In the genomic region with DNA sequence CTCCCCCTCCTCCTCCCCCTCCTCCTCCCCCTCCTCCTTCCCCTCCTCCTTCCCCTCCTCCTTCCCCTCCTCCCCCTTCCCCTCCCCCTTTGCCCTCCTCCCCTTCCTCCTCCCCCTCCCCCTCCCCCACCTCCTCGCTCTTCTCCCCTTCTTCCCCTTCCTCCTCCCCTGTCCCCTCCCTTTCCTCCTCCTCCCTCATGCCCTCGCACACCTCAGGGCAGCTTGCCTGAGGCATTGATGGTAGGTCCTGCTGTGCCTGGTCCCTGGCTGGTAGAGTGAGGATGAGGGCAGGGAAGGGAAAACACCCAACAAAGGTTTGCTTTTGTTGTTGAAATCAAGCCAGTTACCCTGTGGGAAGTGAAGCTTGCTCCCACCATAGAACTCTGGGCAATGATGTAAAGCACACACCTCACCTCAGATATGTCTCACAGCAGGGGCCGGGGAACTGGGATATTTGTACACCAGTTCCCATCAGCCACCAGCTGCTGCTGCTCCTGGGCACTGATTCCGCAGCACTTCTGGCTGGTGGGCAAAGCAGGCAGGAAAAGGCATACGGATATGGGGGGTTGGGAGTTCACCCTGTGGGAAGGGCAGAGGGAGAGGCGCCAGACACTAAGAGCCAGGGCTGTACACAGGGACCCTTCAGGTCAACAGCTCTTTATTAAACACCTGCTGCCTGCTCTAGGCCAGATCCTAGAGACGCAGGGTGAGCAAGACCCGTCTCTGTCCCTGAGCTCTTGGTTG, we compare ENCODE assay signal across 17 cellular contexts. TPM values are rescaled to one million over a fixed set of nuclear protein-coding genes. Genes with fewer than 3 reads are reported as not detected.
DNase-seq lines count a peak whose midpoint lies in the region; TF ChIP-seq lines count a peak whose summit lies in the region.
"Had no signal": no experiment of that assay in that cellular context is flagged by ENCODE, and none has a peak within 500 bp of the region (broad histone marks: within the 10 kb centered on the region; RNA-seq: fewer than 3 reads in every experiment).

No MANE protein-coding gene starts in this region.

- H3K36me3 ChIP-seq in esophagus muscularis mucosa = no peaks in the 10 kb centered on the region
- H3K36me3 ChIP-seq: SJCRH30 had no signal

- H3K4me1 Mint-ChIP-seq in activated T-cell treated with anti-CD3 and anti-CD28 coated beads, Interleukin-2, amount 50 U/mL, for 24 hours (ENCODE audit: low read depth) = peaks cover 84% of the 10 kb centered on the region

- H3K27me3 Mint-ChIP-seq in activated T-cell treated with anti-CD3 and anti-CD28 coated beads, Interleukin-2, amount 50 U/mL, for 24 hours = no peaks in the 10 kb centered on the region

- intact Hi-C loops in esophagus muscularis mucosa (cut with DNase I) = no loop called here

- H3K9me3 Mint-ChIP-seq in activated T-cell treated with anti-CD3 and anti-CD28 coated beads, Interleukin-2, amount 50 U/mL, for 24 hours = no peaks in the 10 kb centered on the region

- no peak for TF ChIP-seq POLR2A in esophagus muscularis mucosa (IDR thresholded peaks at IDR 0.05; ENCODE audit: low read depth)

- peaks cover 12 to 18% (median 13%) of the 10 kb centered on the region in 4 donors for H3K4me1 ChIP-seq in esophagus muscularis mucosa
- H3K4me1 ChIP-seq: SJCRH30 had no signal

- peak; percentile 31 for DNase-seq in activated T-cell treated with anti-CD3 and anti-CD28 coated beads, Interleukin-2, amount 50 U/mL, for 24 hours
- DNase-seq in activated T-cell treated with anti-CD3 and anti-CD28 coated beads for 4 hours = no peak
- peak; percentile 79 for DNase-seq in NCI-H69 (lab: John Stamatoyannopoulos, UW)
- DNase-seq in esophagus muscularis mucosa (ENCODE audit: extremely low spot score) = peak; percentile 21
- no peak for DNase-seq in substantia nigra (lab: John Stamatoyannopoulos, UW)
- no peak for DNase-seq in glomerular visceral epithelial cell (ENCODE audit: extremely low spot score)
- DNase-seq in ureter (ENCODE audit: low spot score) = no peak
- DNase-seq in EL = no peak
- DNase-seq: activated effector memory CD4-positive, alpha-beta T cell treated with Interleukin-2 at 50 U/mL for 16 hours; central memory CD4-positive, alpha-beta T cell; DMS53; NCI-H1092; NCI-H774; nucleus accumbens; SJCRH30; stimulated activated CD4-positive, alpha-beta T cell treated with anti-CD3 and anti-CD28 coated beads, Interleukin-12 subunit alpha, Interleukin-12 subunit beta, amount 100 ng/mL, for 4 hours had no signal

- 61% methylated on average over 4 of the region's 8 CpGs for WGBS in esophagus muscularis mucosa

- H3K27me3 ChIP-seq in esophagus muscularis mucosa = no peaks in the 10 kb centered on the region
- H3K27me3 ChIP-seq: SJCRH30 had no signal

- H3K27ac ChIP-seq in esophagus muscularis mucosa (replicated peaks in 1 of 4) (no peak overlapping the region), substantia nigra (ENCODE audit: low read depth, low read length, poor library complexity, severe bottlenecking) (peak overlapping the region; percentile 30)
- H3K27ac ChIP-seq: SJCRH30 had no signal

- no peak overlapping the region for H3K4me3 Mint-ChIP-seq in activated T-cell treated with anti-CD3 and anti-CD28 coated beads, Interleukin-2, amount 50 U/mL, for 24 hours

- peak overlapping the region; percentile 91 for H3K27ac Mint-ChIP-seq in activated T-cell treated with anti-CD3 and anti-CD28 coated beads, Interleukin-2, amount 50 U/mL, for 24 hours

- peaks cover 46% of the 10 kb centered on the region for H3K36me3 Mint-ChIP-seq in activated T-cell treated with anti-CD3 and anti-CD28 coated beads, Interleukin-2, amount 50 U/mL, for 24 hours (ENCODE audit: low read depth)

- TF ChIP-seq CTCF in esophagus muscularis mucosa (IDR thresholded peaks at IDR 0.05) = no peak

- no peaks in the 10 kb centered on the region for H3K9me3 ChIP-seq in esophagus muscularis mucosa
- H3K9me3 ChIP-seq: SJCRH30 had no signal

- no peak for TF ChIP-seq EP300 in esophagus muscularis mucosa (IDR thresholded peaks at IDR 0.05)

- no peak overlapping the region for H3K4me3 ChIP-seq in esophagus muscularis mucosa
- H3K4me3 ChIP-seq: GM12878, SJCRH30 had no signal

RNA-seq across cellular contexts. Expression of a gene that starts 13.8 kb away (rescaled TPM):
- 10 to 100 TPM in 2 of 4 donors, 1 to 10 TPM in 2; 6.1 to 21.2 (median 9.8) TPM for total RNA-seq in esophagus muscularis mucosa
- 14.2 TPM for total RNA-seq in ureter

RNA-seq across cellular contexts. Expression of a gene that starts 31.5 kb away (rescaled TPM):
- total RNA-seq in esophagus muscularis mucosa = 10 to 100 TPM; 13.3 to 29.0 (median 23.4) TPM
- total RNA-seq in ureter = 17.4 TPM

Comparison
In these comparisons a context has a peak if more than half of its experiments do, and no peak if none do; other contexts are left out.
1. DNase-seq: peak in activated T-cell treated with anti-CD3 and anti-CD28 coated beads, Interleukin-2, amount 50 U/mL, for 24 hours (single experiment), NCI-H69 (single experiment) and esophagus muscularis mucosa (single experiment); none in activated T-cell treated with anti-CD3 and anti-CD28 coated beads for 4 hours (single experiment), substantia nigra (0 of 49), glomerular visceral epithelial cell (single experiment), ureter (single experiment) and EL (single experiment).